Comparison of ENCODE assay signal across 1 cellular context in the genomic region with DNA sequence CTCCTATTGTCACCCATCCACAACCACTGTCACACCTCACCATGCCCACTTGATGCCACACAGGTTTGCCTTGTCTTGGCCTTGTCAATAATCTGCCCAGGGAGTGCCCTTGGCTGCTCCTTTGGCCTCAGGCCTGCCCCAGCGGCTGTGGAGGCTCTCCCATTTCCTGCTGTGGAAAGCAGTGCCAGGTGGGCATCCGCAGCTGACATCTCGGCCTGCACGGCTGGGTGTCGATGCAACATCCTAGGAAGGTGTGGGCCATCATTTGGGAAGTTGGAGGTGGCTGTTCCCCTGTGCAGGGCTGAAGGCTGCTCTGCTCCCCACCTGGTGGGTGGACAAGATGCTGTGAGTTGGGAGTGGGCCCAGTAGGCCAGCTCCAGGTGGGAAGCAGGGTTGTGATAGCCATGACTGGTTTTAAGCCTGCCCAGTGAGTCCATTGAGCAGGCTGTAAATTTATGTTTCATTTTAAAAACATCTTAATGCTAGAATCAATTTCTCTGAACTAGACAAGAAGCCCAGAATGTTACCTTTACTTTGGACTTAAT.
TF ChIP-seq lines count a peak whose summit lies in the region.

No MANE protein-coding gene starts in this region.

TF ChIP-seq in GM12878, 131 proteins besides CTCF, POLR2A, EP300 and RAD21:
- no peak for TF ChIP-seq RAD51 (IDR thresholded peaks at IDR 0.05)
- TF ChIP-seq ZSCAN29 (IDR thresholded peaks at IDR 0.05), result no peak
- TF ChIP-seq GATAD2B (conservative IDR thresholded peaks at IDR 0.05; ENCODE audit: low read depth), result no peak
- TF ChIP-seq, protein P1, sequence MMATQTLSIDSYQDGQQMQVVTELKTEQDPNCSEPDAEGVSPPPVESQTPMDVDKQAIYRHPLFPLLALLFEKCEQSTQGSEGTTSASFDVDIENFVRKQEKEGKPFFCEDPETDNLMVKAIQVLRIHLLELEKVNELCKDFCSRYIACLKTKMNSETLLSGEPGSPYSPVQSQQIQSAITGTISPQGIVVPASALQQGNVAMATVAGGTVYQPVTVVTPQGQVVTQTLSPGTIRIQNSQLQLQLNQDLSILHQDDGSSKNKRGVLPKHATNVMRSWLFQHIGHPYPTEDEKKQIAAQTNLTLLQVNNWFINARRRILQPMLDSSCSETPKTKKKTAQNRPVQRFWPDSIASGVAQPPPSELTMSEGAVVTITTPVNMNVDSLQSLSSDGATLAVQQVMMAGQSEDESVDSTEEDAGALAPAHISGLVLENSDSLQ (IDR thresholded peaks at IDR 0.05), result no peak
- TF ChIP-seq HDAC6 (IDR thresholded peaks at IDR 0.05; ENCODE audit: unreplicated experiment), result no peak
- no peak for TF ChIP-seq IKZF1 (conservative IDR thresholded peaks at IDR 0.05)
- TF ChIP-seq, protein P2, sequence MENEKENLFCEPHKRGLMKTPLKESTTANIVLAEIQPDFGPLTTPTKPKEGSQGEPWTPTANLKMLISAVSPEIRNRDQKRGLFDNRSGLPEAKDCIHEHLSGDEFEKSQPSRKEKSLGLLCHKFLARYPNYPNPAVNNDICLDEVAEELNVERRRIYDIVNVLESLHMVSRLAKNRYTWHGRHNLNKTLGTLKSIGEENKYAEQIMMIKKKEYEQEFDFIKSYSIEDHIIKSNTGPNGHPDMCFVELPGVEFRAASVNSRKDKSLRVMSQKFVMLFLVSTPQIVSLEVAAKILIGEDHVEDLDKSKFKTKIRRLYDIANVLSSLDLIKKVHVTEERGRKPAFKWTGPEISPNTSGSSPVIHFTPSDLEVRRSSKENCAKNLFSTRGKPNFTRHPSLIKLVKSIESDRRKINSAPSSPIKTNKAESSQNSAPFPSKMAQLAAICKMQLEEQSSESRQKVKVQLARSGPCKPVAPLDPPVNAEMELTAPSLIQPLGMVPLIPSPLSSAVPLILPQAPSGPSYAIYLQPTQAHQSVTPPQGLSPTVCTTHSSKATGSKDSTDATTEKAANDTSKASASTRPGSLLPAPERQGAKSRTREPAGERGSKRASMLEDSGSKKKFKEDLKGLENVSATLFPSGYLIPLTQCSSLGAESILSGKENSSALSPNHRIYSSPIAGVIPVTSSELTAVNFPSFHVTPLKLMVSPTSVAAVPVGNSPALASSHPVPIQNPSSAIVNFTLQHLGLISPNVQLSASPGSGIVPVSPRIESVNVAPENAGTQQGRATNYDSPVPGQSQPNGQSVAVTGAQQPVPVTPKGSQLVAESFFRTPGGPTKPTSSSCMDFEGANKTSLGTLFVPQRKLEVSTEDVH (IDR thresholded peaks at IDR 0.05; ENCODE audit: low read depth, partially characterized antibody), result no peak
- TF ChIP-seq POLR2AphosphoS5 (IDR thresholded peaks at IDR 0.05; ENCODE audit: low read length), result no peak
- no peak for TF ChIP-seq KAT2A (conservative IDR thresholded peaks at IDR 0.05; ENCODE audit: control insufficient read depth, low read depth, low read length)
- no peak for TF ChIP-seq IKZF2 (IDR thresholded peaks at IDR 0.05)
- TF ChIP-seq TARDBP (IDR thresholded peaks at IDR 0.05; ENCODE audit: borderline replicate concordance), result no peak
- TF ChIP-seq, protein P3, sequence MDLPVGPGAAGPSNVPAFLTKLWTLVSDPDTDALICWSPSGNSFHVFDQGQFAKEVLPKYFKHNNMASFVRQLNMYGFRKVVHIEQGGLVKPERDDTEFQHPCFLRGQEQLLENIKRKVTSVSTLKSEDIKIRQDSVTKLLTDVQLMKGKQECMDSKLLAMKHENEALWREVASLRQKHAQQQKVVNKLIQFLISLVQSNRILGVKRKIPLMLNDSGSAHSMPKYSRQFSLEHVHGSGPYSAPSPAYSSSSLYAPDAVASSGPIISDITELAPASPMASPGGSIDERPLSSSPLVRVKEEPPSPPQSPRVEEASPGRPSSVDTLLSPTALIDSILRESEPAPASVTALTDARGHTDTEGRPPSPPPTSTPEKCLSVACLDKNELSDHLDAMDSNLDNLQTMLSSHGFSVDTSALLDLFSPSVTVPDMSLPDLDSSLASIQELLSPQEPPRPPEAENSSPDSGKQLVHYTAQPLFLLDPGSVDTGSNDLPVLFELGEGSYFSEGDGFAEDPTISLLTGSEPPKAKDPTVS (IDR thresholded peaks at IDR 0.05; ENCODE audit: low read depth, low read length), result no peak
- no peak for TF ChIP-seq ATF7 (IDR thresholded peaks at IDR 0.05; ENCODE audit: low read depth)
- no peak for TF ChIP-seq SUZ12 (IDR thresholded peaks at IDR 0.05; ENCODE audit: unreplicated experiment)
- TF ChIP-seq IRF4 (IDR thresholded peaks at IDR 0.05; ENCODE audit: low read depth, low read length), result no peak
- TF ChIP-seq MEF2B (IDR thresholded peaks at IDR 0.05; ENCODE audit: partially characterized antibody, poor library complexity, severe bottlenecking), result no peak
- no peak for TF ChIP-seq MEF2A (IDR thresholded peaks at IDR 0.05; ENCODE audit: insufficient read depth, low read depth, low read length)
- TF ChIP-seq, protein P4, sequence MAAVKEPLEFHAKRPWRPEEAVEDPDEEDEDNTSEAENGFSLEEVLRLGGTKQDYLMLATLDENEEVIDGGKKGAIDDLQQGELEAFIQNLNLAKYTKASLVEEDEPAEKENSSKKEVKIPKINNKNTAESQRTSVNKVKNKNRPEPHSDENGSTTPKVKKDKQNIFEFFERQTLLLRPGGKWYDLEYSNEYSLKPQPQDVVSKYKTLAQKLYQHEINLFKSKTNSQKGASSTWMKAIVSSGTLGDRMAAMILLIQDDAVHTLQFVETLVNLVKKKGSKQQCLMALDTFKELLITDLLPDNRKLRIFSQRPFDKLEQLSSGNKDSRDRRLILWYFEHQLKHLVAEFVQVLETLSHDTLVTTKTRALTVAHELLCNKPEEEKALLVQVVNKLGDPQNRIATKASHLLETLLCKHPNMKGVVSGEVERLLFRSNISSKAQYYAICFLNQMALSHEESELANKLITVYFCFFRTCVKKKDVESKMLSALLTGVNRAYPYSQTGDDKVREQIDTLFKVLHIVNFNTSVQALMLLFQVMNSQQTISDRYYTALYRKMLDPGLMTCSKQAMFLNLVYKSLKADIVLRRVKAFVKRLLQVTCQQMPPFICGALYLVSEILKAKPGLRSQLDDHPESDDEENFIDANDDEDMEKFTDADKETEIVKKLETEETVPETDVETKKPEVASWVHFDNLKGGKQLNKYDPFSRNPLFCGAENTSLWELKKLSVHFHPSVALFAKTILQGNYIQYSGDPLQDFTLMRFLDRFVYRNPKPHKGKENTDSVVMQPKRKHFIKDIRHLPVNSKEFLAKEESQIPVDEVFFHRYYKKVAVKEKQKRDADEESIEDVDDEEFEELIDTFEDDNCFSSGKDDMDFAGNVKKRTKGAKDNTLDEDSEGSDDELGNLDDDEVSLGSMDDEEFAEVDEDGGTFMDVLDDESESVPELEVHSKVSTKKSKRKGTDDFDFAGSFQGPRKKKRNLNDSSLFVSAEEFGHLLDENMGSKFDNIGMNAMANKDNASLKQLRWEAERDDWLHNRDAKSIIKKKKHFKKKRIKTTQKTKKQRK (IDR thresholded peaks at IDR 0.05; ENCODE audit: low read depth, low read length), result no peak
